In genomic region chr14:34232790-34233189, GRCh38 we compare ENCODE assay signal across 28 cellular contexts.
"Had no signal": no experiment of that assay in that cellular context is flagged by ENCODE, and none has a peak within 500 bp of the region (broad histone marks: within the 10 kb centered on the region; RNA-seq: fewer than 3 reads in every experiment).

No MANE protein-coding gene starts in this region.

- H3K36me3 ChIP-seq: breast epithelium, gastrocnemius medialis, left ventricle myocardium inferior, ovary, thyroid gland, upper lobe of right lung had no signal

- H3K4me3 ChIP-seq: breast epithelium, gastrocnemius medialis, left ventricle myocardium inferior, lung, ovary, smooth muscle cell, thyroid gland, upper lobe of right lung had no signal

- H3K4me1 ChIP-seq: breast epithelium, thyroid gland, upper lobe of right lung had no signal

- H3K27me3 ChIP-seq: breast epithelium, gastrocnemius medialis, ovary, thyroid gland, upper lobe of right lung had no signal

- DNase-seq: activated CD4-positive, alpha-beta T cell treated with anti-CD3 and anti-CD28 coated beads, Interleukin-2, amount 10 ng/mL, durations not matched to agents 24 days and 14 days; activated CD4-positive, CD25-positive, alpha-beta regulatory T cell treated with anti-CD3 and anti-CD28 coated beads, Interleukin-2, amount 50 U/mL, for 72 hours; activated CD8-positive, alpha-beta memory T cell treated with anti-CD3 and anti-CD28 coated beads, Interleukin-2, amount 10 ng/mL, durations not matched to agents 7 days and 5 days; activated CD8-positive, alpha-beta T cell treated with anti-CD3 and anti-CD28 coated beads for 36 hours; activated naive CD4-positive, alpha-beta T cell; activated T-cell treated with anti-CD3 and anti-CD28 coated beads, Interleukin-2, amount 50 U/mL, for 72 hours; dermis blood vessel endothelial cell; effector CD8-positive, alpha-beta T cell; gastrocnemius medialis; hypothalamus; immature natural killer cell; left ventricle myocardium inferior; naive thymus-derived CD4-positive, alpha-beta T cell; ovary; stimulated activated CD4-positive, alpha-beta T cell treated with anti-CD3 and anti-CD28 coated beads, Interleukin-1b, Interleukin-23, amount 100 ng/mL, for 48 hours; stimulated activated CD4-positive, alpha-beta T cell treated with anti-CD3 and anti-CD28 coated beads, Interleukin-4, amount 100 ng/mL, for 4 hours; stimulated activated CD8-positive, alpha-beta memory T cell treated with anti-CD3 and anti-CD28 coated beads, Interleukin-4, amount 100 ng/mL, for 48 hours; stimulated activated naive CD8-positive, alpha-beta T cell treated with anti-CD3 and anti-CD28 coated beads, Interleukin-15, amount 100 ng/mL, for 72 hours; T-helper 17 cell; T1000; thyroid gland; upper lobe of right lung had no signal

- H3K27ac ChIP-seq: breast epithelium, left ventricle myocardium inferior, ovary, thyroid gland, upper lobe of right lung had no signal

- H3K9me3 ChIP-seq: breast epithelium, gastrocnemius medialis, left ventricle myocardium inferior, ovary, thyroid gland, upper lobe of right lung had no signal

- ATAC-seq: activated CD8-positive, alpha-beta memory T cell treated with anti-CD3 and anti-CD28 coated beads, Interleukin-2, amount 10 ng/mL, durations not matched to agents 7 days and 5 days; activated CD8-positive, alpha-beta T cell treated with anti-CD3 and anti-CD28 coated beads for 36 hours; activated naive CD4-positive, alpha-beta T cell treated with anti-CD3 and anti-CD28 coated beads, Interleukin-2, amount 50 U/mL, for 72 hours; activated T-cell treated with anti-CD3 and anti-CD28 coated beads, Interleukin-2, amount 50 U/mL, for 72 hours; naive thymus-derived CD4-positive, alpha-beta T cell; sciatic nerve; stimulated activated memory B cell treated with anti-CD40 and anti-IgM and Interleukin-4, amounts not matched to agents 10 μg/mL and 1 μg/mL and 100 μg/mL, for 72 hours; stimulated activated naive CD8-positive, alpha-beta T cell treated with anti-CD3 and anti-CD28 coated beads, Interleukin-15, amount 100 ng/mL, for 72 hours; T-helper 17 cell; upper lobe of right lung had no signal
